In the genomic region with DNA sequence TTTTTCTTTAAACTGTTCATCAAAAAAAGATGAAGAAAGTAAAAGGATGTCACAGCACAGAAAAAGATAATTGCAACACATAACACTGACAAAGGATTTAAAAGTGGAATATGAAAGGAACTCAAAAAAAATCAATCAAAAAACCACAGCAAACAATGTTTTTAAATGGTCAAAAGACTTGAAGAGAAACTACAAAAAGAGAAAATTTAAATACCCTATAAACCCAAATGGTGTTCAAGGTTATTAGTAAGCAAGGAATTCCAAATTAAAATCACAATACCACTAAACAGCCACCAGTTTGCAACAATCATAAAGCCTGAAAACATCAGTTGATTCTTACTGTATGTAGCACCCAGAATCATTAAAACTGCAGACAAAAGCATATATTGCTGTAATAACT, we compare ENCODE assay signal across 10 cellular contexts. TPM values are rescaled to one million over a fixed set of nuclear protein-coding genes. Genes with fewer than 3 reads are reported as not detected.
"Had no signal": no experiment of that assay in that cellular context is flagged by ENCODE, and none has a peak within 500 bp of the region (broad histone marks: within the 10 kb centered on the region; RNA-seq: fewer than 3 reads in every experiment).

No MANE protein-coding gene starts in this region.

- H3K27me3 Mint-ChIP-seq: IgD-negative memory B cell had no signal

- H3K4me3 ChIP-seq: K562 had no signal

- FAIRE-seq: HepG2, HTR-8/SVneo, K562 had no signal

- H3K27ac Mint-ChIP-seq: IgD-negative memory B cell had no signal

- DNase-seq: IMR-90, KBM-7, KG1 had no signal

- H3K36me3 Mint-ChIP-seq: IgD-negative memory B cell had no signal

- H3K4me3 Mint-ChIP-seq: IgD-negative memory B cell had no signal

- H3K27ac ChIP-seq: HL-60 had no signal

- ATAC-seq: HepG2, K562 had no signal

- H3K4me1 Mint-ChIP-seq: IgD-negative memory B cell had no signal

RNA-seq across cellular contexts. Expression of a gene that starts 36.5 kb away (rescaled TPM):
- total RNA-seq: HepG2, HT-29, HT1080 had no signal
- polyA plus RNA-seq: HepG2, IgD-negative memory B cell had no signal
